31 cellular contexts compared by ENCODE assay signal in genomic region chr2:129002751-129003150, GRCh38.
"Had no signal": no experiment of that assay in that cellular context is flagged by ENCODE, and none has a peak within 500 bp of the region (broad histone marks: within the 10 kb centered on the region; RNA-seq: fewer than 3 reads in every experiment).

No MANE protein-coding gene starts in this region.

- DNase-seq: activated effector memory CD4-positive, alpha-beta T cell treated with anti-CD3 and anti-CD28 coated beads, Interleukin-2, amount 50 U/mL, for 16 hours; activated effector memory CD4-positive, alpha-beta T cell treated with Interleukin-2 at 50 U/mL for 16 hours; activated gamma-delta T cell; activated gamma-delta T cell treated with Interleukin-2 at 50 U/mL for 16 hours; activated naive CD4-positive, alpha-beta T cell; activated naive CD4-positive, alpha-beta T cell treated with anti-CD3 and anti-CD28 coated beads for 36 hours; activated naive CD4-positive, alpha-beta T cell treated with anti-CD3 and anti-CD28 coated beads, Interleukin-2, amount 10 ng/mL, durations not matched to agents 7 days and 5 days; activated naive CD4-positive, alpha-beta T cell treated with anti-CD3 and anti-CD28 coated beads, Interleukin-2, amount 50 U/mL, for 16 hours; activated naive CD4-positive, alpha-beta T cell treated with Interleukin-2 at 50 U/mL for 16 hours; activated naive CD8-positive, alpha-beta T cell treated with anti-CD3 and anti-CD28 coated beads for 36 hours; activated naive CD8-positive, alpha-beta T cell treated with anti-CD3 and anti-CD28 coated beads, Interleukin-2, amount 10 ng/mL, durations not matched to agents 7 days and 5 days; activated naive CD8-positive, alpha-beta T cell treated with anti-CD3 and anti-CD28 coated beads, Interleukin-2, amount 50 U/mL, for 24 hours; activated T-cell treated with anti-CD3 and anti-CD28 coated beads for 4 hours; activated T-cell treated with anti-CD3 and anti-CD28 coated beads, Interleukin-2, amount 50 U/mL, for 1 hour; activated T-cell treated with anti-CD3 and anti-CD28 coated beads, Interleukin-2, amount 50 U/mL, for 24 hours; activated T-cell treated with anti-CD3 and anti-CD28 coated beads, Interleukin-2, amount 50 U/mL, for 4 hours; activated T-cell treated with anti-CD3 and anti-CD28 coated beads, Interleukin-2, amount 50 U/mL, for 48 hours; activated T-cell treated with anti-CD3 and anti-CD28 coated beads, Interleukin-2, amount 50 U/mL, for 72 hours; adrenal gland; amniotic stem cell; amygdala; anterior cingulate cortex; aorta; body of pancreas; brain microvascular endothelial cell; caudate nucleus; central memory CD4-positive, alpha-beta T cell; cerebellar nuclear complex had no signal

- H3K4me1 ChIP-seq: adrenal gland, ascending aorta, body of pancreas, breast epithelium had no signal

- H3K4me3 ChIP-seq: adrenal gland, ascending aorta, body of pancreas, breast epithelium, cardiac muscle cell had no signal

- H3K36me3 ChIP-seq: adrenal gland, ascending aorta, brain microvascular endothelial cell, breast epithelium, cardiac muscle cell had no signal

- H3K27me3 ChIP-seq: adrenal gland, ascending aorta, body of pancreas, brain microvascular endothelial cell, breast epithelium, cardiac muscle cell had no signal

- H3K9me3 ChIP-seq: adrenal gland, ascending aorta, body of pancreas, breast epithelium had no signal

- H3K27ac ChIP-seq: adrenal gland, ascending aorta, body of pancreas, brain microvascular endothelial cell, breast epithelium, cardiac muscle cell had no signal
